ENCODE assay signal across 12 cellular contexts in the genomic region with DNA sequence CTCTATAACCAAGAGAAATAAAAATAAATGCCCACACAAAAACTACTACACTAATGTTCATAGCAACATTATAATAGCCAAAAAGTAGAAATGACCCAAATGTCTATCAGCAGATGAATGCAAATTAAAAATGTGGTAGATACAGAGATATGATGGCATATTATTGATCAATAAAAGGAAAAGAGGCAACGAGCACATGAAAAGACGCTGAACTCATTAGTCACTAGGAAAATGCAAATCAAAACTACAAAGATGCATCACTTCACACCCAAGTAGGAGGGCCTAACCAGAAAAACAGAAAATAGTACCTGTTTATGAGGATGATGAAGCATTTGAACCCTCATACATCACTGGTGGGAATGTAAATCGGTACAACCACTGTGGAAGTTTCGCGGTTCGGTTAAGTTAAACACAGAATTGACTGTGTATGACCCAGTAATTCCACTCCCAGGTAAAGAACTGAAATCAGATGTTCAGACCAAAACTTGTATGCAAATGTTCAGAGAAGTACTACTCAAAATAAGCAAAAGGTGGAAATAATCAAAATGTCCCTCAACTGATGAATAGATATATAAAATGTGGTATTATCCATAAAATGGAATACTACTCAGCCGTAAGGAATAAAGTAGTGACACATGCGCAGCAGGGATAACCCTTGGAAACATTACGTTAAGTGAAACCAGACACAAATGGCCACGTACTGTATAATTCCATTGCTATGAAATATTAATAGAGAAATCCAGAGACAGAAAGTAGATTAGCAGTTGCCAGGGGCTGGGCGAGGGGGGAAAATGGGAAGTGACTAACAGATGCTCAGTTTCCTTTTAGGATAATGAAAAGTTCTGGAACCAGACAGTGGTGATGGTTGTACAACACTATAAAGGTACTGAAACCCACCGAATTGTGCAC. TPM values are rescaled to one million over a fixed set of nuclear protein-coding genes. Genes with fewer than 3 reads are reported as not detected.
DNase-seq lines count a peak whose midpoint lies in the region; ATAC-seq and TF ChIP-seq lines count a peak whose summit lies in the region.
"Had no signal": no experiment of that assay in that cellular context is flagged by ENCODE, and none has a peak within 500 bp of the region (broad histone marks: within the 10 kb centered on the region; RNA-seq: fewer than 3 reads in every experiment).

No MANE protein-coding gene starts in this region.

- ATAC-seq in naive B cell (ENCODE audit: low read depth in 2 of 2) = no peak
- ATAC-seq in left lobe of liver = no peak
- ATAC-seq in mucosa of descending colon = no peak
- no peak for ATAC-seq in right cardiac atrium

- H3K27ac Mint-ChIP-seq in CD4-positive, alpha-beta memory T cell = peak overlapping the region; percentile 20 to 90 (median 80)
- peak overlapping the region in 5 of 6 donors; percentile 51 to 96 (median 84) for H3K27ac Mint-ChIP-seq in naive B cell

- H3K27me3 ChIP-seq in CD4-positive, alpha-beta memory T cell (ENCODE audit: insufficient read depth, low read length) = no peaks in the 10 kb centered on the region
- H3K27me3 ChIP-seq in right cardiac atrium (ENCODE audit: control insufficient read depth, insufficient read depth) = no peaks in the 10 kb centered on the region

- no peaks in the 10 kb centered on the region for H3K9me3 ChIP-seq in CD4-positive, alpha-beta memory T cell (ENCODE audit: control insufficient read depth in 1 of 2, low read length in 2 of 2)
- H3K9me3 ChIP-seq in HEK293 (ENCODE audit: control insufficient read depth, insufficient read depth, low read depth, low read length) (no peaks in the 10 kb centered on the region), mucosa of descending colon (no peaks in the 10 kb centered on the region), right cardiac atrium (ENCODE audit: control insufficient read depth, low read length) (no peaks in the 10 kb centered on the region)

- intact Hi-C loops in CD4-positive, alpha-beta memory T cell (cut with micrococcal nuclease) = loop anchor here (5.0 kb wide), 1 partner anchor 123 kb away; no protein-coding TSS in a partner anchor
- intact Hi-C loops in mucosa of descending colon (cut with DNase I, micrococcal nuclease) (no loop called here), right cardiac atrium (cut with DNase I) (no loop called here)

- H3K4me3 ChIP-seq in CD4-positive, alpha-beta memory T cell (ENCODE audit: low read length in 2 of 2) = no peak overlapping the region
- no peak overlapping the region for H3K4me3 ChIP-seq in HEK293 (ENCODE audit: low read depth, low read length)
- no peak overlapping the region for H3K4me3 ChIP-seq in mucosa of descending colon
- no peak overlapping the region for H3K4me3 ChIP-seq in right cardiac atrium (ENCODE audit: low read length)

- peaks cover 34 to 71% (median 51%) of the 10 kb centered on the region in 4 donors for H3K4me1 Mint-ChIP-seq in CD4-positive, alpha-beta memory T cell
- H3K4me1 Mint-ChIP-seq in naive B cell = peaks cover 41 to 68% (median 56%) of the 10 kb centered on the region in 3 donors

- peak overlapping the region; percentile 56 to 81 (median 76) for H3K4me3 Mint-ChIP-seq in CD4-positive, alpha-beta memory T cell
- H3K4me3 Mint-ChIP-seq in naive B cell = peak overlapping the region; percentile 23 to 80 (median 55)

- POLR2A ChIA-PET in CD4-positive, alpha-beta memory T cell (lab: Charles Lee; ENCODE audit: partially characterized antibody) = no interaction called here
- POLR2A ChIA-PET in HEK293 (lab: Yijun Ruan, JAX) = no interaction called here

- TF ChIP-seq CTCF in HEK293 (tag by site-specific recombination; IDR thresholded peaks at IDR 0.05) (no peak), mucosa of descending colon (IDR thresholded peaks at IDR 0.05) (no peak)

- CTCF ChIA-PET in CD4-positive, alpha-beta memory T cell (lab: Charles Lee; ENCODE audit: partially characterized antibody) = no interaction called here
- CTCF ChIA-PET in HEK293 (lab: Yijun Ruan, JAX) = no interaction called here

- 82% methylated on average over 12 of the region's 12 CpGs for WGBS in right cardiac atrium

- H3K27me3 Mint-ChIP-seq in CD4-positive, alpha-beta memory T cell = peaks cover 0 to 3% of the 10 kb centered on the region in 2 donors
- H3K27me3 Mint-ChIP-seq in naive B cell = no peaks in the 10 kb centered on the region

- H3K36me3 Mint-ChIP-seq in CD4-positive, alpha-beta memory T cell = peaks cover 6 to 28% of the 10 kb centered on the region in 2 donors
- no peaks in the 10 kb centered on the region for H3K36me3 Mint-ChIP-seq in naive B cell

- H3K4me1 ChIP-seq in CD4-positive, alpha-beta memory T cell (ENCODE audit: insufficient read depth, low read length) = peaks cover 62% of the 10 kb centered on the region
- H3K4me1 ChIP-seq in HEK293 (ENCODE audit: control insufficient read depth, insufficient read depth, low read length) (peaks cover 2% of the 10 kb centered on the region; the same call in 1 of the 2 replicates), mucosa of descending colon (ENCODE audit: low read depth) (peaks cover 15% of the 10 kb centered on the region), right cardiac atrium (ENCODE audit: control insufficient read depth, insufficient read depth, low read length) (peaks cover 7% of the 10 kb centered on the region)

- peaks cover 0 to 4% (median 0%) of the 10 kb centered on the region in 8 donors for H3K9me3 Mint-ChIP-seq in CD4-positive, alpha-beta memory T cell
- peaks cover 0 to 4% (median 0%) of the 10 kb centered on the region in 7 donors for H3K9me3 Mint-ChIP-seq in naive B cell

- no peak overlapping the region for H3K27ac ChIP-seq in CD4-positive, alpha-beta memory T cell (ENCODE audit: low read depth, low read length)
- H3K27ac ChIP-seq in HEK293 (ENCODE audit: extremely low read depth, low read depth, low read length) = no peak overlapping the region
- no peak overlapping the region for H3K27ac ChIP-seq in right cardiac atrium (ENCODE audit: low read length)

- peak in 3 of 5 donors; percentile 9 to 49 (median 18) for DNase-seq in CD4-positive, alpha-beta memory T cell
- DNase-seq in activated CD4-positive, alpha-beta T cell treated with anti-CD3 and anti-CD28 coated beads for 48 hours = peak; percentile 67
- no peak for DNase-seq in naive B cell
- no peak for DNase-seq in left lobe of liver (ENCODE audit: low spot score)
- DNase-seq in mucosa of descending colon = no peak
- DNase-seq in right cardiac atrium = no peak
- DNase-seq in NCI-H510A treated with DMSO at 0.1 percent for 48 hours (lab: John Stamatoyannopoulos, UW) = no peak

- H3K36me3 ChIP-seq in CD4-positive, alpha-beta memory T cell (ENCODE audit: insufficient read depth, low read length) = no peaks in the 10 kb centered on the region
- peaks cover 0 to 2% of the 10 kb centered on the region in 2 experiments; a peak in 1 of 3 replicates for H3K36me3 ChIP-seq in HEK293 (ENCODE audit: control insufficient read depth in 2 of 2, insufficient read depth in 1 of 2, low read length in 2 of 2)
- H3K36me3 ChIP-seq in mucosa of descending colon (ENCODE audit: low read depth) = no peaks in the 10 kb centered on the region

TF ChIP-seq in HEK293, 187 proteins besides CTCF, POLR2A, EP300 and RAD21 (continues in another document):
- TF ChIP-seq, protein P1, sequence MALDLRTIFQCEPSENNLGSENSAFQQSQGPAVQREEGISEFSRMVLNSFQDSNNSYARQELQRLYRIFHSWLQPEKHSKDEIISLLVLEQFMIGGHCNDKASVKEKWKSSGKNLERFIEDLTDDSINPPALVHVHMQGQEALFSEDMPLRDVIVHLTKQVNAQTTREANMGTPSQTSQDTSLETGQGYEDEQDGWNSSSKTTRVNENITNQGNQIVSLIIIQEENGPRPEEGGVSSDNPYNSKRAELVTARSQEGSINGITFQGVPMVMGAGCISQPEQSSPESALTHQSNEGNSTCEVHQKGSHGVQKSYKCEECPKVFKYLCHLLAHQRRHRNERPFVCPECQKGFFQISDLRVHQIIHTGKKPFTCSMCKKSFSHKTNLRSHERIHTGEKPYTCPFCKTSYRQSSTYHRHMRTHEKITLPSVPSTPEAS (tag by site-specific recombination; IDR thresholded peaks at IDR 0.05) = no peak
- TF ChIP-seq TCF7L2 (IDR thresholded peaks at IDR 0.05; ENCODE audit: borderline replicate concordance, low read depth, low read length) (no peak), ZNF146 (tag by site-specific recombination; IDR thresholded peaks at IDR 0.05) (peak; percentile 16; the same call in 1 of the 2 replicates)

RNA-seq across cellular contexts. Expression of gene USP48, which starts 3.1 kb away (rescaled TPM):
- total RNA-seq in CD4-positive, alpha-beta memory T cell = 100 to 1,000 TPM; 110 to 117 TPM
- polyA plus RNA-seq in CD4-positive, alpha-beta memory T cell = 10 to 100 TPM; 36.1 to 42.4 TPM
- polyA plus RNA-seq in naive B cell (ENCODE audit: low read depth in 6 of 6) = 10 to 100 TPM; 30.3 to 45.9 (median 39.8) TPM
- 22.7 TPM for total RNA-seq in left lobe of liver
- total RNA-seq in mucosa of descending colon = 10 to 100 TPM; 39.1 to 70.6 (median 52.2) TPM
- total RNA-seq in right cardiac atrium = 10 to 100 TPM; 45.1 to 49.4 (median 46.0) TPM
- polyA plus RNA-seq in right cardiac atrium = 19.9 TPM

RNA-seq across cellular contexts. Expression of gene LDLRAD2, which starts 32.2 kb away (rescaled TPM):
- total RNA-seq in CD4-positive, alpha-beta memory T cell = not detected
- polyA plus RNA-seq in CD4-positive, alpha-beta memory T cell = not detected
- polyA plus RNA-seq in naive B cell (ENCODE audit: low read depth in 6 of 6) (not detected), right cardiac atrium (4.7 TPM)
- total RNA-seq in left lobe of liver (not detected), mucosa of descending colon (under 1 TPM; 0.09 to 0.27 (median 0.19) TPM), right cardiac atrium (under 1 TPM in 2 of 4 donors, not detected in 2; 0.06 to 0.23 TPM)
- total RNA-seq: cerebellum, Daoy, M059J had no signal
- polyA plus RNA-seq: neural cell had no signal

Comparison
In these comparisons a context has a peak if more than half of its experiments do, and no peak if none do; other contexts are left out.
1. DNase-seq: peak in CD4-positive, alpha-beta memory T cell (3 of 5) and activated CD4-positive, alpha-beta T cell treated with anti-CD3 and anti-CD28 coated beads for 48 hours (single experiment); none in naive B cell (single experiment), left lobe of liver (single experiment), mucosa of descending colon (0 of 3), right cardiac atrium (0 of 3) and NCI-H510A treated with DMSO at 0.1 percent for 48 hours (single experiment).